ENCODE assay signal across 26 cellular contexts in the genomic region with DNA sequence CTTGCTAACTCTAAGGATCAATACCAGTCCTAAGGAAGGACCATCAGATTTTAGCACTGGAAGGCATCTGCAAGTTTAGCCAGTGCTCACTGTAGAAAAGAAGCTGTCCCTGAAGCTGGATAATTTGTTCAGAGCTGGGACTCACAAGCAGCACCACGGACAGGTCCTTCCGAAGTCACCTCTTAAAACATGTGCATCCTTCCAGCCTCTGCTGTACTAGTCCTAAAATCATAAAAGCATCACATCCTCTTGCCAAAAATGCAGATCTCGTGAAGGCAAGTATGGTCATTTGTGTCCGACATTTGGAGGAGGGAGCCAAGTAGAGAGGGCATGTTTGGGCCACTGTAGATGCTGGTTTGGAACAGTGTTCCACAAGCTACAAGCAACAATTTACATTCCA.
DNase-seq lines count a peak whose midpoint lies in the region; ATAC-seq, FAIRE-seq and TF ChIP-seq lines count a peak whose summit lies in the region.
"Had no signal": no experiment of that assay in that cellular context is flagged by ENCODE, and none has a peak within 500 bp of the region (broad histone marks: within the 10 kb centered on the region; RNA-seq: fewer than 3 reads in every experiment).

No MANE protein-coding gene starts in this region.

- TF ChIP-seq RAD21 in HepG2 (CRISPR knock-in tag; IDR thresholded peaks at IDR 0.05) (no peak), H1 (IDR thresholded peaks at IDR 0.05 in 1 of 2, conservative IDR thresholded peaks at IDR 0.05 in 1 of 2; ENCODE audit: low read depth in 2 of 2, low read length in 2 of 2) (no peak)

- H3K56ac ChIP-seq in H1 (replicated peaks; ENCODE audit: insufficient read length, low read depth, low read length) (no peak overlapping the region), mesendoderm (ENCODE audit: low read length) (no peak overlapping the region)

- no peak overlapping the region for H2AK5ac ChIP-seq in H1 (ENCODE audit: low read depth, low read length)
- H2AK5ac ChIP-seq in mesendoderm (ENCODE audit: low read length), result no peak overlapping the region

- no peak overlapping the region for H4K8ac ChIP-seq in H1 (ENCODE audit: extremely low read depth, insufficient read depth, low read length)
- no peak overlapping the region for H4K8ac ChIP-seq in mesendoderm (ENCODE audit: low read depth, low read length)

- H2BK5ac ChIP-seq in H1 (ENCODE audit: low read depth, low read length), result no peak overlapping the region
- no peak overlapping the region for H2BK5ac ChIP-seq in mesendoderm (ENCODE audit: low read length)

- H3K14ac ChIP-seq in H1 (ENCODE audit: insufficient read length), result no peak overlapping the region

- H2BK120ac ChIP-seq in H1 (replicated peaks; ENCODE audit: low read depth, low read length) (no peak overlapping the region), mesendoderm (ENCODE audit: low read depth, low read length) (no peak overlapping the region)

- POLR2A ChIA-PET in HepG2 (lab: Yijun Ruan, JAX) (no interaction called here), H1 (lab: Charles Lee; ENCODE audit: partially characterized antibody) (interaction anchor here (1.3 kb wide), 1 partner anchor 8 kb away, joined by 3 read pairs; no protein-coding TSS in a partner anchor)

- BruUV-seq in HepG2 (replicated peaks; lab: Mats Ljungman, UMichigan), result no TSS peak

- H3K9ac ChIP-seq in HepG2 (ENCODE audit: insufficient read depth, low read depth, low read length) (no peak overlapping the region), H1 (replicated peaks in 1 of 4; ENCODE audit: extremely low read depth in 1 of 4, low read depth in 3 of 4, low read length in 3 of 4) (no peak overlapping the region), mesendoderm (ENCODE audit: low read length) (no peak overlapping the region)

- DNase-seq in HepG2 (ENCODE audit: low spot score) (no peak), right lobe of liver (no peak), H1 (ENCODE audit: low read depth in 1 of 2, low spot score in 2 of 2) (no peak), mesendoderm (peak; percentile 23), brain microvascular endothelial cell (no peak), esophagus squamous epithelium (lab: John Stamatoyannopoulos, UW) (no peak), D721Med (ENCODE audit: insufficient read length, low spot score) (no peak), erythroblast (lab: John Stamatoyannopoulos, UW) (no peak)
- DNase-seq: 8988T; Calu3; CD8-positive, alpha-beta memory T cell; DMS53; HCEC 1CT; IMR-90; MG63; NCI-H1436 treated with DMSO at 0.1 percent for 48 hours; NCI-H1930; NCI-H2227 treated with DMSO at 0.1 percent for 48 hours; NCI-H510A; NCI-H748 treated with DMSO at 0.1 percent for 48 hours; T-helper 1 cell had no signal

- H3K27me3 ChIP-seq in HepG2 (ENCODE audit: control insufficient read depth in 1 of 2, insufficient read depth in 2 of 2, low read length in 2 of 2) (no peaks in the 10 kb centered on the region), right lobe of liver (no peaks in the 10 kb centered on the region), H1 (replicated peaks in 1 of 4; ENCODE audit: control insufficient read depth in 3 of 4, extremely low read depth in 1 of 4, insufficient read depth in 3 of 4, low read length in 3 of 4) (no peaks in the 10 kb centered on the region), mesendoderm (ENCODE audit: insufficient read depth, low read length, poor library complexity) (no peaks in the 10 kb centered on the region), brain microvascular endothelial cell (replicated peaks) (no peaks in the 10 kb centered on the region), esophagus squamous epithelium (no peaks in the 10 kb centered on the region)
- H3K27me3 ChIP-seq: MG63, SJSA1 had no signal

- H2BK15ac ChIP-seq in H1 (ENCODE audit: low read length) (no peak overlapping the region), mesendoderm (replicated peaks; ENCODE audit: low read depth) (no peak overlapping the region)

- H2BK20ac ChIP-seq in H1 (ENCODE audit: low read length), result no peak overlapping the region

- no peak for TF ChIP-seq POLR2A in HepG2 (IDR thresholded peaks at IDR 0.05; ENCODE audit: insufficient read depth in 1 of 2, low read depth in 2 of 2, low read length in 2 of 2)
- no peak for TF ChIP-seq POLR2A in right lobe of liver (IDR thresholded peaks at IDR 0.05)
- no peak for TF ChIP-seq POLR2A in H1 (IDR thresholded peaks at IDR 0.05; ENCODE audit: control extremely low read depth in 1 of 2, low read depth in 2 of 2, low read length in 2 of 2)
- TF ChIP-seq POLR2A in esophagus squamous epithelium (IDR thresholded peaks at IDR 0.05), result no peak
- TF ChIP-seq POLR2A in erythroblast (IDR thresholded peaks at IDR 0.05; ENCODE audit: low read length), result no peak

- 0 out of 2 replicates have a peak, but pooled peaks cover 3% of the 10 kb centered on the region for H3K9me3 ChIP-seq in HepG2 (ENCODE audit: low read length)
- H3K9me3 ChIP-seq in right lobe of liver, result no peaks in the 10 kb centered on the region
- H3K9me3 ChIP-seq in H1 (ENCODE audit: insufficient read depth in 2 of 2, low read depth in 1 of 2, low read length in 1 of 2), result no peaks in the 10 kb centered on the region
- no peaks in the 10 kb centered on the region for H3K9me3 ChIP-seq in esophagus squamous epithelium
- H3K9me3 ChIP-seq: MG63 had no signal

- in situ Hi-C loops in HepG2 (cut with HindIII; ENCODE audit: extremely low pct_ligation_motif_present, low pct_unique_long_range_greater_than_20kb), result no loop called here
- in situ Hi-C loops in brain microvascular endothelial cell (cut with HindIII; ENCODE audit: low pct_ligation_motif_present, low sequenced_read_pairs), result no loop called here

- no peak for TF ChIP-seq EP300 in HepG2 (IDR thresholded peaks at IDR 0.05; ENCODE audit: low read depth in 2 of 2, low read length in 2 of 2)
- no peak for TF ChIP-seq EP300 in HepG2 (CRISPR knock-in tag; IDR thresholded peaks at IDR 0.05; ENCODE audit: borderline replicate concordance)
- no peak for TF ChIP-seq EP300 in H1 (IDR thresholded peaks at IDR 0.05; ENCODE audit: borderline replicate concordance in 1 of 2, low read depth in 2 of 2, low read length in 2 of 2)

- no peak overlapping the region for H3K18ac ChIP-seq in H1 (ENCODE audit: extremely low read depth, low read length)
- no peak overlapping the region for H3K18ac ChIP-seq in mesendoderm (ENCODE audit: low read length)

- no peak overlapping the region for H3K4me3 ChIP-seq in HepG2 (replicated peaks in 1 of 3; ENCODE audit: insufficient read depth in 1 of 3, low read depth in 2 of 3, low read length in 3 of 3)
- H3K4me3 ChIP-seq in right lobe of liver, result no peak overlapping the region
- H3K4me3 ChIP-seq in H1 (ENCODE audit: extremely low read depth in 1 of 4, insufficient read depth in 2 of 4, low read depth in 3 of 4, low read length in 4 of 4), result no peak overlapping the region
- no peak overlapping the region for H3K4me3 ChIP-seq in mesendoderm (ENCODE audit: low read length)
- no peak overlapping the region for H3K4me3 ChIP-seq in brain microvascular endothelial cell (ENCODE audit: low read depth, low read length)
- H3K4me3 ChIP-seq in esophagus squamous epithelium, result no peak overlapping the region
- H3K4me3 ChIP-seq: MG63, SJSA1 had no signal

- no peak overlapping the region for H4K91ac ChIP-seq in H1 (replicated peaks; ENCODE audit: insufficient read length, low read length)

- H3K4me2 ChIP-seq in HepG2 (ENCODE audit: low read depth, low read length) (no peak overlapping the region), H1 (ENCODE audit: insufficient read depth in 1 of 2, low read depth in 2 of 2, low read length in 2 of 2) (no peak overlapping the region), mesendoderm (ENCODE audit: low read length) (no peak overlapping the region)

- intact Hi-C loops in HepG2 (cut with micrococcal nuclease; ENCODE audit: unreplicated experiment), result no loop called here
- intact Hi-C loops in right lobe of liver (cut with DNase I), result no loop called here
- intact Hi-C loops in esophagus squamous epithelium (cut with DNase I), result no loop called here

- H2AFZ ChIP-seq in HepG2 (ENCODE audit: low read length) (no peak overlapping the region), H1 (ENCODE audit: low read length) (no peak overlapping the region)

- no peaks in the 10 kb centered on the region for H3K23me2 ChIP-seq in H1 (ENCODE audit: low read depth, low read length)

- TF ChIP-seq CTCF in HepG2 (CRISPR knock-in tag; IDR thresholded peaks at IDR 0.05) (no peak), right lobe of liver (IDR thresholded peaks at IDR 0.05) (no peak), H1 (IDR thresholded peaks at IDR 0.05; ENCODE audit: control extremely low read depth in 1 of 3, insufficient read depth in 1 of 3, low read depth in 1 of 3, low read length in 3 of 3) (no peak), brain microvascular endothelial cell (IDR thresholded peaks at IDR 0.05; ENCODE audit: low read depth, low read length, missing control alignments) (no peak), esophagus squamous epithelium (IDR thresholded peaks at IDR 0.05) (no peak), D721Med (IDR thresholded peaks at IDR 0.05; ENCODE audit: insufficient read depth, missing control alignments) (no peak)

- ATAC-seq in HepG2 (no peak), right lobe of liver (no peak)
- ATAC-seq: Right ventricle myocardium inferior had no signal

- no peak for FAIRE-seq in HepG2 (lab: Jason Lieb, UNC)
- FAIRE-seq in H1 (lab: Jason Lieb, UNC), result peak; percentile 52
- FAIRE-seq in D721Med (lab: Jason Lieb, UNC), result no peak
- FAIRE-seq: HTR-8/SVneo, RCC 7860 had no signal

- H3K4me1 ChIP-seq in HepG2 (ENCODE audit: insufficient read depth, low read length), result no peaks in the 10 kb centered on the region
- no peaks in the 10 kb centered on the region for H3K4me1 ChIP-seq in right lobe of liver
- peaks cover 0 to 6% (median 4%) of the 10 kb centered on the region in 4 experiments; a peak in 3 of 7 replicates for H3K4me1 ChIP-seq in H1 (replicated peaks in 1 of 4; ENCODE audit: control insufficient read depth in 3 of 4, insufficient read depth in 4 of 4, low read length in 3 of 4)
- H3K4me1 ChIP-seq in mesendoderm (ENCODE audit: control insufficient read depth, low read depth, low read length), result no peaks in the 10 kb centered on the region
- H3K4me1 ChIP-seq in esophagus squamous epithelium, result no peaks in the 10 kb centered on the region
- H3K4me1 ChIP-seq: SJSA1 had no signal

- H4K5ac ChIP-seq in H1 (ENCODE audit: insufficient read length, low read depth, low read length) (no peak overlapping the region), mesendoderm (ENCODE audit: low read length) (no peak overlapping the region)

- no peak overlapping the region for H3K23ac ChIP-seq in H1 (ENCODE audit: insufficient read length)
- H3K23ac ChIP-seq in mesendoderm (ENCODE audit: low read length), result no peak overlapping the region

- 3% methylated on average over 4 of the region's 4 CpGs for WGBS in HepG2 (ENCODE audit: low lambda C conversion rate)
- WGBS in right lobe of liver (ENCODE audit: insufficient coverage, low coverage, low lambda C conversion rate, missing lambda C conversion rate), result 44% methylated on average over 4 of the region's 4 CpGs
- 82% methylated on average over 4 of the region's 4 CpGs; no CpG with 5 or more reads in 1 of the 2 experiments for WGBS in H1 (ENCODE audit: extremely low coverage in 1 of 2, insufficient coverage in 1 of 2, insufficient read length in 1 of 2, insufficient replicate concordance in 2 of 2, low coverage in 1 of 2, low lambda C conversion rate in 2 of 2, missing lambda C conversion rate in 1 of 2), 2 experiments
- WGBS in mesendoderm (ENCODE audit: extremely low coverage, insufficient coverage, low lambda C conversion rate), result no CpG with 5 or more reads among the region's 4 CpGs
- 30 to 34% methylated on average over 4 of the region's 4 CpGs for WGBS in esophagus squamous epithelium, 2 donors

- H3K36me3 ChIP-seq in HepG2 (replicated peaks in 1 of 2; ENCODE audit: control insufficient read depth in 1 of 2, insufficient read depth in 2 of 2, low read length in 2 of 2) (no peaks in the 10 kb centered on the region), right lobe of liver (no peaks in the 10 kb centered on the region), H1 (ENCODE audit: control insufficient read depth in 2 of 4, insufficient read depth in 4 of 4, low read length in 3 of 4) (no peaks in the 10 kb centered on the region), mesendoderm (ENCODE audit: control insufficient read depth, insufficient read depth, low read length) (no peaks in the 10 kb centered on the region), brain microvascular endothelial cell (replicated peaks) (no peaks in the 10 kb centered on the region), esophagus squamous epithelium (no peaks in the 10 kb centered on the region)
- H3K36me3 ChIP-seq: MG63, SJSA1 had no signal

- H2BK12ac ChIP-seq in H1 (ENCODE audit: low read depth, low read length), result no peak overlapping the region

- H3K27ac ChIP-seq in HepG2 (ENCODE audit: extremely low read length, insufficient read depth, low read length) (no peak overlapping the region), right lobe of liver (no peak overlapping the region), H1 (ENCODE audit: low read depth, low read length) (no peak overlapping the region), mesendoderm (ENCODE audit: low read depth, low read length) (no peak overlapping the region), brain microvascular endothelial cell (no peak overlapping the region), esophagus squamous epithelium (no peak overlapping the region)
- H3K27ac ChIP-seq: C4-2B, SJSA1 had no signal

- no peaks in the 10 kb centered on the region for H4K20me1 ChIP-seq in HepG2 (ENCODE audit: insufficient read depth, low read length)
- H4K20me1 ChIP-seq in H1 (replicated peaks in 1 of 2; ENCODE audit: control insufficient read depth in 1 of 2, insufficient read depth in 2 of 2, low read length in 2 of 2), result no peaks in the 10 kb centered on the region

- CTCF ChIA-PET in HepG2 (lab: Yijun Ruan, JAX; ENCODE audit: low intra/inter-chr PET ratio, low total read pairs), result no interaction called here
- CTCF ChIA-PET in H1 (lab: Charles Lee; ENCODE audit: partially characterized antibody), result no interaction called here

- H3K4ac ChIP-seq in H1 (replicated peaks; ENCODE audit: insufficient read length, low read depth, low read length) (no peak overlapping the region), mesendoderm (ENCODE audit: low read depth, low read length) (no peak overlapping the region)

- no peaks in the 10 kb centered on the region for H3K79me1 ChIP-seq in H1 (ENCODE audit: low read depth, low read length)
- H3K79me1 ChIP-seq in mesendoderm (ENCODE audit: low read length), result no peaks in the 10 kb centered on the region

- H3K79me2 ChIP-seq in HepG2 (ENCODE audit: insufficient read depth, low read length) (no peaks in the 10 kb centered on the region), H1 (ENCODE audit: control insufficient read depth in 1 of 2, insufficient read depth in 2 of 2, low read length in 2 of 2) (no peaks in the 10 kb centered on the region), mesendoderm (ENCODE audit: control insufficient read depth, insufficient read depth, low read length) (no peaks in the 10 kb centered on the region)
